ENCODE assay signal across 9 cellular contexts in the genomic region with DNA sequence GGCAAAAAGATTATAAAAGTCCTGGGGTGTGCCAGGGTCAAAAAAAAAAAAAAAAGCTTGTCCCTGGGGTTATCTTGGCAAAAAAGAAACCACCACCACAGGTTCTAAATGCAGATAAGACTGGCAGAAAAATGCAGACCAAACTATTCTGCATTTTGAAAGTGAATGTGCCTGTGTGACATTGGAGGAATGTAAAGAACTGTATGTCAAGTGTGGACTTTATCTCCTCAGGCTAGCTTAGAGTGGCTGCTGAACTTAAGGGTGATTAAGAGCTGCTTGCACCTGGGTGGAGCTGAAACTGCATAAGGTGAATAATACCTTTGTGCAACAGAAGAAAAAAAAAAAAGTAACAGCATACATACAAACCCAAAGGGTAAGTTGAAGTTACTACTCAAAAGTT. TPM values are rescaled to one million over a fixed set of nuclear protein-coding genes. Genes with fewer than 3 reads are reported as not detected.
DNase-seq lines count a peak whose midpoint lies in the region; ATAC-seq and TF ChIP-seq lines count a peak whose summit lies in the region.
"Had no signal": no experiment of that assay in that cellular context is flagged by ENCODE, and none has a peak within 500 bp of the region (broad histone marks: within the 10 kb centered on the region; RNA-seq: fewer than 3 reads in every experiment).

No MANE protein-coding gene starts in this region.

- H3K36me3 ChIP-seq in SU-DHL-6 (ENCODE audit: low read length) (no peaks in the 10 kb centered on the region), heart right ventricle (no peaks in the 10 kb centered on the region)

- peaks cover 32% of the 10 kb centered on the region for H3K4me1 Mint-ChIP-seq in activated CD4-positive, alpha-beta T cell treated with anti-CD3 and anti-CD28 coated beads, Interleukin-2, amount 10 ng/mL, durations not matched to agents 7 days and 5 days
- peaks cover 33% of the 10 kb centered on the region for H3K4me1 Mint-ChIP-seq in stimulated activated effector memory CD8-positive, alpha-beta T cell treated with anti-CD3 and anti-CD28 coated beads, Interleukin-12 subunit alpha, Interleukin-12 subunit beta, amount 100 ng/mL, for 72 hours

- peaks cover 8% of the 10 kb centered on the region for H3K9me3 Mint-ChIP-seq in activated CD4-positive, alpha-beta T cell treated with anti-CD3 and anti-CD28 coated beads, Interleukin-2, amount 10 ng/mL, durations not matched to agents 7 days and 5 days
- no peaks in the 10 kb centered on the region for H3K9me3 Mint-ChIP-seq in stimulated activated effector memory CD8-positive, alpha-beta T cell treated with anti-CD3 and anti-CD28 coated beads, Interleukin-12 subunit alpha, Interleukin-12 subunit beta, amount 100 ng/mL, for 72 hours

- POLR2A ChIA-PET in activated CD4-positive, alpha-beta T cell treated with anti-CD3 and anti-CD28 coated beads, Interleukin-2, amount 10 ng/mL, durations not matched to agents 7 days and 5 days (lab: Charles Lee), result no interaction called here

- peaks cover 24% of the 10 kb centered on the region; the same call in 1 of the 2 replicates for H3K79me2 ChIP-seq in SU-DHL-6 (ENCODE audit: insufficient read depth, low read length)

- H3F3A ChIP-seq in SU-DHL-6 (ENCODE audit: insufficient read depth), result peaks cover 15% of the 10 kb centered on the region; the same call in 1 of the 2 replicates

- H3K9me2 ChIP-seq in SU-DHL-6 (replicated peaks; ENCODE audit: insufficient read depth, low read length), result no peaks in the 10 kb centered on the region

- H3K4me3 ChIP-seq in SU-DHL-6 (ENCODE audit: insufficient read depth, low read length, poor library complexity, severe bottlenecking), result peak overlapping the region; percentile 78
- no peak overlapping the region for H3K4me3 ChIP-seq in heart right ventricle

- no peak for ATAC-seq in stimulated activated effector memory CD8-positive, alpha-beta T cell treated with anti-CD3 and anti-CD28 coated beads, Interleukin-12 subunit alpha, Interleukin-12 subunit beta, amount 100 ng/mL, for 72 hours
- ATAC-seq in heart right ventricle, result no peak

- no peak for DNase-seq in activated CD4-positive, alpha-beta T cell treated with anti-CD3 and anti-CD28 coated beads, Interleukin-2, amount 10 ng/mL, durations not matched to agents 7 days and 5 days
- DNase-seq in activated CD4-positive, alpha-beta T cell treated with anti-CD3 and anti-CD28 coated beads, Interleukin-2, amount 50 U/mL, for 4 hours, result no peak
- DNase-seq in epithelial cell of prostate (ENCODE audit: low read depth, low spot score), result peak; percentile 81
- DNase-seq in stimulated activated effector memory CD8-positive, alpha-beta T cell treated with anti-CD3 and anti-CD28 coated beads, Interleukin-12 subunit alpha, Interleukin-12 subunit beta, amount 100 ng/mL, for 72 hours (ENCODE audit: low spot score in 2 of 2), result no peak
- no peak for DNase-seq in NCI-H1930 (lab: John Stamatoyannopoulos, UW)
- no peak for DNase-seq in NCI-H82 (lab: John Stamatoyannopoulos, UW)
- DNase-seq in heart right ventricle, result no peak
- DNase-seq: NCI-H1694 had no signal

- peak overlapping the region; percentile 99 for H3K27ac Mint-ChIP-seq in activated CD4-positive, alpha-beta T cell treated with anti-CD3 and anti-CD28 coated beads, Interleukin-2, amount 10 ng/mL, durations not matched to agents 7 days and 5 days
- peak overlapping the region; percentile 98 for H3K27ac Mint-ChIP-seq in stimulated activated effector memory CD8-positive, alpha-beta T cell treated with anti-CD3 and anti-CD28 coated beads, Interleukin-12 subunit alpha, Interleukin-12 subunit beta, amount 100 ng/mL, for 72 hours

- no peaks in the 10 kb centered on the region for H3K9me3 ChIP-seq in SU-DHL-6 (ENCODE audit: insufficient read depth, low read length)
- no peaks in the 10 kb centered on the region for H3K9me3 ChIP-seq in heart right ventricle

- no peaks in the 10 kb centered on the region for H4K20me1 ChIP-seq in SU-DHL-6 (ENCODE audit: low read depth, low read length)

- H3K4me2 ChIP-seq in SU-DHL-6 (ENCODE audit: low read depth, low read length, poor library complexity, severe bottlenecking), result peak overlapping the region; percentile 87

- intact Hi-C loops in heart right ventricle (cut with DNase I), result no loop called here

- peaks cover 0 to 30% (median 22%) of the 10 kb centered on the region in 9 donors for H3K4me1 ChIP-seq in heart right ventricle

- H3K27me3 ChIP-seq in SU-DHL-6 (ENCODE audit: low read length) (no peaks in the 10 kb centered on the region), heart right ventricle (no peaks in the 10 kb centered on the region)

- H3K36me3 Mint-ChIP-seq in activated CD4-positive, alpha-beta T cell treated with anti-CD3 and anti-CD28 coated beads, Interleukin-2, amount 10 ng/mL, durations not matched to agents 7 days and 5 days (ENCODE audit: low read depth), result peaks cover 10% of the 10 kb centered on the region
- peaks cover 6% of the 10 kb centered on the region for H3K36me3 Mint-ChIP-seq in stimulated activated effector memory CD8-positive, alpha-beta T cell treated with anti-CD3 and anti-CD28 coated beads, Interleukin-12 subunit alpha, Interleukin-12 subunit beta, amount 100 ng/mL, for 72 hours

- peak overlapping the region; percentile 80 for H2AFZ ChIP-seq in SU-DHL-6 (ENCODE audit: low read depth, low read length, severe bottlenecking)

- no peaks in the 10 kb centered on the region for H3K27me3 Mint-ChIP-seq in activated CD4-positive, alpha-beta T cell treated with anti-CD3 and anti-CD28 coated beads, Interleukin-2, amount 10 ng/mL, durations not matched to agents 7 days and 5 days

- H3K27ac ChIP-seq in SU-DHL-6 (ENCODE audit: low read depth, low read length) (peak overlapping the region; percentile 63), epithelial cell of prostate (peak overlapping the region; percentile 81), heart right ventricle (no peak overlapping the region)

- TF ChIP-seq CTCF in SU-DHL-6 (IDR thresholded peaks at IDR 0.05; ENCODE audit: insufficient read depth, low read length, poor library complexity, severe bottlenecking), result no peak
- no peak for TF ChIP-seq CTCF in heart right ventricle (IDR thresholded peaks at IDR 0.05)

- CTCF ChIA-PET in activated CD4-positive, alpha-beta T cell treated with anti-CD3 and anti-CD28 coated beads, Interleukin-2, amount 10 ng/mL, durations not matched to agents 7 days and 5 days (lab: Charles Lee), result interaction anchor here (2.0 kb wide), 1 partner anchor 9 kb away, joined by 8 read pairs; no protein-coding TSS in a partner anchor

- peak overlapping the region; percentile 84 for H3K9ac ChIP-seq in SU-DHL-6 (ENCODE audit: low read length)

- H3K4me3 Mint-ChIP-seq in activated CD4-positive, alpha-beta T cell treated with anti-CD3 and anti-CD28 coated beads, Interleukin-2, amount 10 ng/mL, durations not matched to agents 7 days and 5 days, result peak overlapping the region; percentile 47
- peak overlapping the region; percentile 90 for H3K4me3 Mint-ChIP-seq in stimulated activated effector memory CD8-positive, alpha-beta T cell treated with anti-CD3 and anti-CD28 coated beads, Interleukin-12 subunit alpha, Interleukin-12 subunit beta, amount 100 ng/mL, for 72 hours

RNA-seq across cellular contexts. Expression of gene NAPEPLD, which starts 1.3 kb away (rescaled TPM):
- 1 to 10 TPM; 7.2 to 7.4 TPM for total RNA-seq in activated CD4-positive, alpha-beta T cell treated with anti-CD3 and anti-CD28 coated beads, Interleukin-2, amount 10 ng/mL, durations not matched to agents 7 days and 5 days
- total RNA-seq in heart right ventricle, result 10 to 100 TPM in 3 of 10 donors, 1 to 10 TPM in 7; 7.5 to 11.6 (median 9.0) TPM
- 1 to 10 TPM; 2.1 to 3.2 TPM for polyA plus RNA-seq in heart right ventricle

Comparison
In these comparisons a context has a peak if more than half of its experiments do, and no peak if none do; other contexts are left out.
1. H3K27ac ChIP-seq: peak in SU-DHL-6 (single experiment) and epithelial cell of prostate (single experiment); none in heart right ventricle (0 of 10).